Comparison of ENCODE assay signal across 2 cellular contexts in the genomic region with DNA sequence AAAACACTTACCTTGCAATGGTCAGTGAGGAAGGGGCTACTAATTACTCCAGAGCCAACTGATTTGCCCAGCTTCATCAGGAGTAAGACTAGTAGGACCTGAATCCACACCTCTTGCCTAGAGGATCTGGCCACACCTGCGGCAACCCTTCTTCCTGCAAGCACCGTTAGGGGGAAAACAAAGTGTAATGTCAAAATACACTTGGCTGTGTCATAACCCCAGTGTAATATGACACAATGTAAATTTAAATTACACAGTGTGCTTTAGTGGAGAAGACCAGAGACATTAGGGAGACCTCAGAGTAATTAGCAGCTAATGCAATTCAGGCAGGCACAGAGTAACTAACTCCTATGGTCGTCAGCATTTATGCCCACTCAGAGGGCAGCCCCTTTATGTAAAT.
TF ChIP-seq lines count a peak whose summit lies in the region.

No MANE protein-coding gene starts in this region.

TF ChIP-seq in WTC11, 78 proteins besides CTCF, POLR2A, EP300 and RAD21 (continued from another document):
- TF ChIP-seq, protein P1, sequence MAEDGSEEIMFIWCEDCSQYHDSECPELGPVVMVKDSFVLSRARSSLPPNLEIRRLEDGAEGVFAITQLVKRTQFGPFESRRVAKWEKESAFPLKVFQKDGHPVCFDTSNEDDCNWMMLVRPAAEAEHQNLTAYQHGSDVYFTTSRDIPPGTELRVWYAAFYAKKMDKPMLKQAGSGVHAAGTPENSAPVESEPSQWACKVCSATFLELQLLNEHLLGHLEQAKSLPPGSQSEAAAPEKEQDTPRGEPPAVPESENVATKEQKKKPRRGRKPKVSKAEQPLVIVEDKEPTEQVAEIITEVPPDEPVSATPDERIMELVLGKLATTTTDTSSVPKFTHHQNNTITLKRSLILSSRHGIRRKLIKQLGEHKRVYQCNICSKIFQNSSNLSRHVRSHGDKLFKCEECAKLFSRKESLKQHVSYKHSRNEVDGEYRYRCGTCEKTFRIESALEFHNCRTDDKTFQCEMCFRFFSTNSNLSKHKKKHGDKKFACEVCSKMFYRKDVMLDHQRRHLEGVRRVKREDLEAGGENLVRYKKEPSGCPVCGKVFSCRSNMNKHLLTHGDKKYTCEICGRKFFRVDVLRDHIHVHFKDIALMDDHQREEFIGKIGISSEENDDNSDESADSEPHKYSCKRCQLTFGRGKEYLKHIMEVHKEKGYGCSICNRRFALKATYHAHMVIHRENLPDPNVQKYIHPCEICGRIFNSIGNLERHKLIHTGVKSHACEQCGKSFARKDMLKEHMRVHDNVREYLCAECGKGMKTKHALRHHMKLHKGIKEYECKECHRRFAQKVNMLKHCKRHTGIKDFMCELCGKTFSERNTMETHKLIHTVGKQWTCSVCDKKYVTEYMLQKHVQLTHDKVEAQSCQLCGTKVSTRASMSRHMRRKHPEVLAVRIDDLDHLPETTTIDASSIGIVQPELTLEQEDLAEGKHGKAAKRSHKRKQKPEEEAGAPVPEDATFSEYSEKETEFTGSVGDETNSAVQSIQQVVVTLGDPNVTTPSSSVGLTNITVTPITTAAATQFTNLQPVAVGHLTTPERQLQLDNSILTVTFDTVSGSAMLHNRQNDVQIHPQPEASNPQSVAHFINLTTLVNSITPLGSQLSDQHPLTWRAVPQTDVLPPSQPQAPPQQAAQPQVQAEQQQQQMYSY (CRISPR knock-in tag; IDR thresholded peaks at IDR 0.05): no peak
- TF ChIP-seq, protein P2, sequence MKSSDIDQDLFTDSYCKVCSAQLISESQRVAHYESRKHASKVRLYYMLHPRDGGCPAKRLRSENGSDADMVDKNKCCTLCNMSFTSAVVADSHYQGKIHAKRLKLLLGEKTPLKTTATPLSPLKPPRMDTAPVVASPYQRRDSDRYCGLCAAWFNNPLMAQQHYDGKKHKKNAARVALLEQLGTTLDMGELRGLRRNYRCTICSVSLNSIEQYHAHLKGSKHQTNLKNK (CRISPR knock-in tag; IDR thresholded peaks at IDR 0.05): no peak
- TF ChIP-seq, protein P3, sequence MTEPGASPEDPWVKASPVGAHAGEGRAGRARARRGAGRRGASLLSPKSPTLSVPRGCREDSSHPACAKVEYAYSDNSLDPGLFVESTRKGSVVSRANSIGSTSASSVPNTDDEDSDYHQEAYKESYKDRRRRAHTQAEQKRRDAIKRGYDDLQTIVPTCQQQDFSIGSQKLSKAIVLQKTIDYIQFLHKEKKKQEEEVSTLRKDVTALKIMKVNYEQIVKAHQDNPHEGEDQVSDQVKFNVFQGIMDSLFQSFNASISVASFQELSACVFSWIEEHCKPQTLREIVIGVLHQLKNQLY (CRISPR knock-in tag; IDR thresholded peaks at IDR 0.05): no peak
- TF ChIP-seq, protein P4, sequence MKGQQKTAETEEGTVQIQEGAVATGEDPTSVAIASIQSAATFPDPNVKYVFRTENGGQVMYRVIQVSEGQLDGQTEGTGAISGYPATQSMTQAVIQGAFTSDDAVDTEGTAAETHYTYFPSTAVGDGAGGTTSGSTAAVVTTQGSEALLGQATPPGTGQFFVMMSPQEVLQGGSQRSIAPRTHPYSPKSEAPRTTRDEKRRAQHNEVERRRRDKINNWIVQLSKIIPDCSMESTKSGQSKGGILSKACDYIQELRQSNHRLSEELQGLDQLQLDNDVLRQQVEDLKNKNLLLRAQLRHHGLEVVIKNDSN (CRISPR knock-in tag; IDR thresholded peaks at IDR 0.05): no peak
- TF ChIP-seq, protein P5, sequence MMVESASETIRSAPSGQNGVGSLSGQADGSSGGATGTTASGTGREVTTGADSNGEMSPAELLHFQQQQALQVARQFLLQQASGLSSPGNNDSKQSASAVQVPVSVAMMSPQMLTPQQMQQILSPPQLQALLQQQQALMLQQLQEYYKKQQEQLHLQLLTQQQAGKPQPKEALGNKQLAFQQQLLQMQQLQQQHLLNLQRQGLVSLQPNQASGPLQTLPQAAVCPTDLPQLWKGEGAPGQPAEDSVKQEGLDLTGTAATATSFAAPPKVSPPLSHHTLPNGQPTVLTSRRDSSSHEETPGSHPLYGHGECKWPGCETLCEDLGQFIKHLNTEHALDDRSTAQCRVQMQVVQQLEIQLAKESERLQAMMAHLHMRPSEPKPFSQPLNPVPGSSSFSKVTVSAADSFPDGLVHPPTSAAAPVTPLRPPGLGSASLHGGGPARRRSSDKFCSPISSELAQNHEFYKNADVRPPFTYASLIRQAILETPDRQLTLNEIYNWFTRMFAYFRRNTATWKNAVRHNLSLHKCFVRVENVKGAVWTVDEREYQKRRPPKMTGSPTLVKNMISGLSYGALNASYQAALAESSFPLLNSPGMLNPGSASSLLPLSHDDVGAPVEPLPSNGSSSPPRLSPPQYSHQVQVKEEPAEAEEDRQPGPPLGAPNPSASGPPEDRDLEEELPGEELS (CRISPR knock-in tag; IDR thresholded peaks at IDR 0.05): no peak
- TF ChIP-seq, protein P6, sequence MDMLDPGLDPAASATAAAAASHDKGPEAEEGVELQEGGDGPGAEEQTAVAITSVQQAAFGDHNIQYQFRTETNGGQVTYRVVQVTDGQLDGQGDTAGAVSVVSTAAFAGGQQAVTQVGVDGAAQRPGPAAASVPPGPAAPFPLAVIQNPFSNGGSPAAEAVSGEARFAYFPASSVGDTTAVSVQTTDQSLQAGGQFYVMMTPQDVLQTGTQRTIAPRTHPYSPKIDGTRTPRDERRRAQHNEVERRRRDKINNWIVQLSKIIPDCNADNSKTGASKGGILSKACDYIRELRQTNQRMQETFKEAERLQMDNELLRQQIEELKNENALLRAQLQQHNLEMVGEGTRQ (CRISPR knock-in tag; IDR thresholded peaks at IDR 0.05): no peak

TF ChIP-seq in neural cell, 6 proteins besides CTCF, POLR2A, EP300 and RAD21 (continued from another document):
- TF ChIP-seq EZH2 (IDR thresholded peaks at IDR 0.05; ENCODE audit: borderline replicate concordance, insufficient read depth, low read length, poor library complexity, severe bottlenecking): no peak
